In genomic region chr22:32042924-32043323, GRCh38 we compare ENCODE assay signal across 14 cellular contexts. TPM values are rescaled to one million over a fixed set of nuclear protein-coding genes. Genes with fewer than 3 reads are reported as not detected.
DNase-seq lines count a peak whose midpoint lies in the region; ATAC-seq and TF ChIP-seq lines count a peak whose summit lies in the region.
"Had no signal": no experiment of that assay in that cellular context is flagged by ENCODE, and none has a peak within 500 bp of the region (broad histone marks: within the 10 kb centered on the region; RNA-seq: fewer than 3 reads in every experiment).

Gene SLC5A1 (plus strand): TSS chr22:32043261. CDS start chr22:32043282, 21 bp downstream.

- TF ChIP-seq CTCF in MCF 10A (IDR thresholded peaks at IDR 0.05; ENCODE audit: unreplicated experiment), result no peak

- H3K27me3 Mint-ChIP-seq in MCF 10A (ENCODE audit: insufficient read depth, unreplicated experiment), result peaks cover 75% of the 10 kb centered on the region

- H3K4me1 Mint-ChIP-seq in MCF 10A (ENCODE audit: insufficient read depth, unreplicated experiment), result no peaks in the 10 kb centered on the region

- CTCF ChIA-PET in MCF 10A (lab: Yijun Ruan, JAX), result no interaction called here

- ATAC-seq in sciatic nerve, result no peak
- ATAC-seq in HG03521 (IDR thresholded peaks at IDR 0.05; ENCODE audit: unreplicated experiment), result no peak

- no peaks in the 10 kb centered on the region for H3K9me3 Mint-ChIP-seq in MCF 10A (ENCODE audit: unreplicated experiment)

- H3K4me3 Mint-ChIP-seq in MCF 10A (ENCODE audit: unreplicated experiment), result no peak within 1 kb of the TSS

- no peaks in the 10 kb centered on the region for H3K36me3 Mint-ChIP-seq in MCF 10A (ENCODE audit: insufficient read depth, unreplicated experiment)

- no TSS peak for BruUV-seq in MCF 10A (replicated peaks; lab: Mats Ljungman, UMichigan)

- DNase-seq in COLO668 (lab: John Stamatoyannopoulos, UW; ENCODE audit: unreplicated experiment), result peak; percentile 69
- peak; percentile 91 for DNase-seq in NCI-H2029 (lab: John Stamatoyannopoulos, UW)
- peak; percentile 50 for DNase-seq in MCF 10A (ENCODE audit: unreplicated experiment)
- DNase-seq in left kidney (ENCODE audit: low read depth, low spot score), result peak; percentile 50
- DNase-seq in SK-N-DZ (ENCODE audit: low spot score), result no peak
- no peak for DNase-seq in sciatic nerve (ENCODE audit: low spot score)
- DNase-seq in activated CD4-positive, alpha-beta T cell treated with anti-CD3 and anti-CD28 coated beads for 1 hour, result no peak
- DNase-seq: activated gamma-delta T cell; EL; NCI-H187 treated with DMSO at 0.1 percent for 48 hours; posterior cingulate gyrus; stimulated activated CD4-positive, alpha-beta T cell treated with anti-CD3 and anti-CD28 coated beads, Interleukin-4, amount 100 ng/mL, for 24 hours had no signal

- intact Hi-C loops in MCF 10A (cut with micrococcal nuclease) (no loop called here), sciatic nerve (cut with DNase I) (no loop called here)

- H3K27ac Mint-ChIP-seq in MCF 10A (ENCODE audit: low read depth, unreplicated experiment), result no peak within 1 kb of the TSS

- POLR2A ChIA-PET in MCF 10A (lab: Yijun Ruan, JAX), result no interaction called here

RNA-seq across cellular contexts. Expression of gene SLC5A1, which starts in this region (rescaled TPM):
- total RNA-seq in MCF 10A (2022) (not detected in 2 replicates), sciatic nerve (not detected)
- polyA plus RNA-seq in SK-N-DZ (2014; cell fraction: cytosol; rRNA removed), result not detected in 2 replicates
- not detected in 2 replicates for polyA plus RNA-seq in SK-N-DZ (2014; cell fraction: nucleus; rRNA removed)
- total RNA-seq: lung microvascular endothelial cell had no signal

Comparison
In these comparisons a context has a peak if more than half of its experiments do, and no peak if none do; other contexts are left out.
1. Peak in DNase-seq in MCF 10A; RNA of the gene not detected or under 1 TPM.
2. DNase-seq: peak in COLO668 (single experiment), NCI-H2029 (single experiment) and left kidney (single experiment); none in SK-N-DZ (single experiment), sciatic nerve (single experiment) and activated CD4-positive, alpha-beta T cell treated with anti-CD3 and anti-CD28 coated beads for 1 hour (single experiment).